15 cellular contexts compared by ENCODE assay signal in the genomic region with DNA sequence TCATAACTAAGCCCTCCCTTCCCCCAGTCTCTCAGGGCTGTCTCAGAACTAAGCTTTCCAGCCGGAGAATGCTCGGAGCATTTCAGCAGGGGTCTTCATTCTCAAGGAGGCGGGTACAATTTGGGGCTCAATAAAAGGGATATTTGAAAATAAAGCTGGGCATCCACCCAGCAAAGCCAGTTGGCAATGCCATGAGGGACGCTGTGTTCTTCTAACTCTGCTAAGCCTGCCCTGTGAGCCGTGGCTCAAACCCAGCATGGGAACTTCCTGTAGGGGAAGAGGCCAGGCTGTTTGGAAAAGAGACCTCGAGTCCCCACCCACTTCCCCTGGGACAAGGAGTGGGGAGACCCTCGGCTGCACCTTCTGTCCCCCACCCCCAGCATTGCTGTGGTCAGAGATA.
DNase-seq lines count a peak whose midpoint lies in the region; ATAC-seq and TF ChIP-seq lines count a peak whose summit lies in the region.
"Had no signal": no experiment of that assay in that cellular context is flagged by ENCODE, and none has a peak within 500 bp of the region (broad histone marks: within the 10 kb centered on the region; RNA-seq: fewer than 3 reads in every experiment).

No MANE protein-coding gene starts in this region.

- intact Hi-C loops in prostate gland (cut with DNase I) = no loop called here

- H3K4me2 ChIP-seq in GM23248 (ENCODE audit: unreplicated experiment) = no peak overlapping the region

- in situ Hi-C loops in GM23248 (cut with MboI) = loop anchor here (25.0 kb wide), 1 partner anchor 203 kb away; no protein-coding TSS in a partner anchor

- H3K9me2 ChIP-seq in GM23248 (ENCODE audit: insufficient read depth) = no peaks in the 10 kb centered on the region

- no peaks in the 10 kb centered on the region for H3K27me3 ChIP-seq in GM23248 (replicated peaks; ENCODE audit: insufficient read depth)
- no peaks in the 10 kb centered on the region for H3K27me3 ChIP-seq in right atrium auricular region
- H3K27me3 ChIP-seq in prostate gland (replicated peaks; ENCODE audit: insufficient read depth) = no peaks in the 10 kb centered on the region
- H3K27me3 ChIP-seq: vagina had no signal

- H3K27ac ChIP-seq in GM23248 (peak overlapping the region; percentile 12; the same call in 1 of the 2 replicates), caudate nucleus (ENCODE audit: low read depth, low read length) (peak overlapping the region; percentile 33), right atrium auricular region (peak overlapping the region; percentile 62 to 73), prostate gland (no peak overlapping the region)
- H3K27ac ChIP-seq: vagina had no signal

- peaks cover 55% of the 10 kb centered on the region for H3K79me2 ChIP-seq in GM23248 (ENCODE audit: insufficient read depth)

- peaks cover 19% of the 10 kb centered on the region for H3F3A ChIP-seq in GM23248 (ENCODE audit: insufficient read depth)

- no peak for ATAC-seq in GM21576 (IDR thresholded peaks at IDR 0.05; ENCODE audit: unreplicated experiment)
- ATAC-seq: T-helper 17 cell had no signal

- H3K4me3 ChIP-seq in GM23248 (no peak overlapping the region), right atrium auricular region (no peak overlapping the region), prostate gland (no peak overlapping the region)
- H3K4me3 ChIP-seq: lung, vagina had no signal

- 27 to 31% methylated on average over 7 of the region's 7 CpGs for WGBS in GM23248 (ENCODE audit: low coverage in 1 of 2, low lambda C conversion rate in 2 of 2, missing lambda C conversion rate in 2 of 2), 2 experiments
- 18% methylated on average over 7 of the region's 7 CpGs for WGBS in prostate gland

- H4K20me1 ChIP-seq in GM23248 (ENCODE audit: insufficient read depth) = no peaks in the 10 kb centered on the region

- TF ChIP-seq CTCF in right atrium auricular region (IDR thresholded peaks at IDR 0.05) (no peak), prostate gland (IDR thresholded peaks at IDR 0.05) (no peak)

- DNase-seq in GM23248 = no peak
- peak in 28 of 61 donors; percentile 19 to 76 (median 36) for DNase-seq in caudate nucleus (lab: John Stamatoyannopoulos, UW)
- no peak for DNase-seq in right atrium auricular region (ENCODE audit: low spot score)
- peak; percentile 25 for DNase-seq in prostate gland (ENCODE audit: low spot score)
- no peak for DNase-seq in retina
- DNase-seq in effector CD4-positive, alpha-beta T cell = no peak
- DNase-seq in activated CD8-positive, alpha-beta memory T cell treated with anti-CD3 and anti-CD28 coated beads, Interleukin-2, amount 50 U/mL, for 48 hours = no peak
- DNase-seq: activated CD4-positive, CD25-positive, alpha-beta regulatory T cell; activated effector memory CD4-positive, alpha-beta T cell treated with anti-CD3 and anti-CD28 coated beads, Interleukin-2, amount 50 U/mL, for 16 hours; NCI-H2107; stimulated activated naive CD4-positive, alpha-beta T cell; T-helper 17 cell had no signal

- H3K9me3 ChIP-seq in GM23248 (ENCODE audit: low read depth) = no peaks in the 10 kb centered on the region
- H3K9me3 ChIP-seq in right atrium auricular region = no peaks in the 10 kb centered on the region
- no peaks in the 10 kb centered on the region for H3K9me3 ChIP-seq in prostate gland
- H3K9me3 ChIP-seq: vagina had no signal

- no peak for TF ChIP-seq POLR2A in prostate gland (IDR thresholded peaks at IDR 0.05)

- H3K4me1 ChIP-seq in GM23248 (ENCODE audit: insufficient read depth) (peaks cover 33% of the 10 kb centered on the region), right atrium auricular region (peaks cover 0 to 43% of the 10 kb centered on the region in 2 donors), prostate gland (replicated peaks) (no peaks in the 10 kb centered on the region)

- no peaks in the 10 kb centered on the region; the same call in 1 of the 2 replicates for H3K36me3 ChIP-seq in GM23248 (ENCODE audit: low read depth)
- no peaks in the 10 kb centered on the region for H3K36me3 ChIP-seq in right atrium auricular region
- H3K36me3 ChIP-seq in prostate gland = no peaks in the 10 kb centered on the region
- H3K36me3 ChIP-seq: vagina had no signal

- no peak overlapping the region for H3K9ac ChIP-seq in GM23248

- no peak overlapping the region for H2AFZ ChIP-seq in GM23248

Comparison
In these comparisons a context has a peak if more than half of its experiments do, and no peak if none do; other contexts are left out.
1. H3K27ac ChIP-seq: peak in GM23248 (single experiment), caudate nucleus (single experiment) and right atrium auricular region (2 of 2); none in prostate gland (0 of 2).